1 cellular context compared by ENCODE assay signal in genomic region chr15:71084264-71084663, GRCh38.
A peak's percentile ranks its signal among the peaks of the same experiment; 100 is the strongest.
TF ChIP-seq lines count a peak whose summit lies in the region.

No MANE protein-coding gene starts in this region.

TF ChIP-seq in HEK293, 187 proteins besides CTCF, POLR2A, EP300 and RAD21 (continued from another document):
- TF ChIP-seq RBAK (tag by site-specific recombination; IDR thresholded peaks at IDR 0.05), result 0 out of 2 replicates have a peak, but pooled peaks have one; percentile 75
- no peak for TF ChIP-seq ZNF785 (tag by site-specific recombination; IDR thresholded peaks at IDR 0.05)
- TF ChIP-seq ZNF791 (tag by site-specific recombination; IDR thresholded peaks at IDR 0.05), result peak; percentile 81
- no peak for TF ChIP-seq YY1 (tag by site-specific recombination; IDR thresholded peaks at IDR 0.05)
- TF ChIP-seq BCL11B (tag by site-specific recombination; IDR thresholded peaks at IDR 0.05; ENCODE audit: low read depth), result no peak
- TF ChIP-seq TSHZ1 (tag by site-specific recombination; IDR thresholded peaks at IDR 0.05; ENCODE audit: borderline replicate concordance), result peak; percentile 47; the same call in 1 of the 2 replicates
- TF ChIP-seq MEIS1 (CRISPR knock-in tag; IDR thresholded peaks at IDR 0.05; ENCODE audit: borderline replicate concordance), result no peak
- TF ChIP-seq ZNF530 (tag by site-specific recombination; IDR thresholded peaks at IDR 0.05; ENCODE audit: low read depth), result peak; percentile 87; the same call in 1 of the 2 replicates
- TF ChIP-seq ZFP37 (tag by site-specific recombination; IDR thresholded peaks at IDR 0.05), result peak; percentile 85; the same call in 1 of the 2 replicates
- peak; percentile 93 for TF ChIP-seq ZBTB8A (tag by site-specific recombination; IDR thresholded peaks at IDR 0.05)
- peak; percentile 89 for TF ChIP-seq ZBTB11 (tag by site-specific recombination; conservative IDR thresholded peaks at IDR 0.05; ENCODE audit: low read depth)
- peak; percentile 87; the same call in 1 of the 2 replicates for TF ChIP-seq ZNF580 (tag by site-specific recombination; IDR thresholded peaks at IDR 0.05)
